ENCODE assay signal across 12 cellular contexts in the genomic region with DNA sequence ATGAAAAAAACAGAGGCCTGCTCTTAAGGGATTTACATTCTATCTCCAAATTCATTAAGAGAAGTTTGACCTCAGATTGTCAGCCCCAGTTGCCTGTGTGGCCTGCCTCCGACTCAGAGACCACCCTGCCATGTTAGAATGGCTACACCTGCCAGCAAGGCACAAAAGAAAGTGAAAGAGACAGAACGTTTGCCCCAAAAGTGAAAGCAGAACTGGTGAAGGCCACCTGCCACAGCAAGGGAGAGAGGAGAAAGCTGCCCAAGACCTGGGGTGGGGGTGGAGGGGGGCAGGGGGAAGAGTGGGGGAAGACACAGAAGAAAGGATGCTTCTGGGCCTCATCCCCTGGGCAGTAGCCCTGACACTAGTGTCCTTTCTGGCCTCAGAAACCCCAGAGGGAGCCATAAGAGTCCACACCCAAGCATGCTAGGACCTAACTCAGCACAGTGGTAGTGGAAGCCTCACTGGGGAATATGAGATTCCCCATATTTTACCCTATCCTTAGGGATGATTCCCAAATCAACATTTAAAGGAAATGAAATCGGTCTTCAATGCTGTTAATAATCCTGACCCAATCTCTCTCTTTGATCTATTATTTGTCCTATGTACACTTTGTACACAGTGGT.
DNase-seq lines count a peak whose midpoint lies in the region; ATAC-seq and TF ChIP-seq lines count a peak whose summit lies in the region.
"Had no signal": no experiment of that assay in that cellular context is flagged by ENCODE, and none has a peak within 500 bp of the region (broad histone marks: within the 10 kb centered on the region; RNA-seq: fewer than 3 reads in every experiment).

No MANE protein-coding gene starts in this region.

- ATAC-seq in GM18505 (IDR thresholded peaks at IDR 0.05; ENCODE audit: unreplicated experiment) = peak; percentile 99
- peak; percentile 99 for ATAC-seq in GM21360 (IDR thresholded peaks at IDR 0.05; ENCODE audit: unreplicated experiment)
- peak; percentile 94 for ATAC-seq in HG03095 (IDR thresholded peaks at IDR 0.05; ENCODE audit: unreplicated experiment)
- ATAC-seq: WTC11 had no signal

- DNase-seq in RPMI8226 (peak; percentile 54), NCI-H1417 treated with DMSO at 0.1 percent for 48 hours (lab: John Stamatoyannopoulos, UW) (no peak), middle frontal gyrus (ENCODE audit: extremely low spot score, low spot score) (no peak), NCI-H1694 (lab: John Stamatoyannopoulos, UW) (no peak)
- no peak for DNase-seq in stimulated activated CD4-positive, alpha-beta T cell treated with anti-CD3 and anti-CD28 coated beads, Interleukin-4, amount 100 ng/mL, for 1 hour
- DNase-seq: amniotic stem cell, NCI-H226, stomach had no signal

- no peak for TF ChIP-seq POLR2A in GM18505 (IDR thresholded peaks at IDR 0.05; ENCODE audit: borderline replicate concordance, extremely low read depth, insufficient read depth, insufficient read length)
